20 cellular contexts compared by ENCODE assay signal in genomic region chr10:118635674-118636402, GRCh38. TPM values are rescaled to one million over a fixed set of nuclear protein-coding genes. Genes with fewer than 3 reads are reported as not detected.
DNase-seq lines count a peak whose midpoint lies in the region; ATAC-seq and TF ChIP-seq lines count a peak whose summit lies in the region.
"Had no signal": no experiment of that assay in that cellular context is flagged by ENCODE, and none has a peak within 500 bp of the region (broad histone marks: within the 10 kb centered on the region; RNA-seq: fewer than 3 reads in every experiment).

No MANE protein-coding gene starts in this region.

- H3K27me3 Mint-ChIP-seq in chondrocyte (ENCODE audit: low read depth) = peaks cover 33% of the 10 kb centered on the region

- H3K9ac ChIP-seq in rectal smooth muscle tissue (ENCODE audit: low read length) = no peak overlapping the region
- H3K9ac ChIP-seq: BLaER1, GM23248 had no signal

- no peaks in the 10 kb centered on the region for H3K36me3 ChIP-seq in right atrium auricular region
- H3K36me3 ChIP-seq in WERI-Rb-1 = no peaks in the 10 kb centered on the region
- no peaks in the 10 kb centered on the region for H3K36me3 ChIP-seq in rectal smooth muscle tissue (ENCODE audit: control insufficient read depth, insufficient read depth, low read length)
- H3K36me3 ChIP-seq: BLaER1 had no signal

- H3K27ac ChIP-seq in right atrium auricular region (no peak overlapping the region), WERI-Rb-1 (no peak overlapping the region), rectal smooth muscle tissue (ENCODE audit: low read depth, low read length) (peak overlapping the region; percentile 31)
- H3K27ac ChIP-seq: BLaER1, GM23248, HL-60 had no signal

- H3K4me3 Mint-ChIP-seq in chondrocyte (ENCODE audit: unreplicated experiment) = no peak overlapping the region
- H3K4me3 Mint-ChIP-seq: CD8-positive, alpha-beta memory T cell; H9 had no signal

- TF ChIP-seq CTCF in right atrium auricular region (IDR thresholded peaks at IDR 0.05) (no peak), WERI-Rb-1 (IDR thresholded peaks at IDR 0.05; ENCODE audit: low read depth, low read length) (no peak), GM20000 (IDR thresholded peaks at IDR 0.05; ENCODE audit: extremely low read depth, missing control alignments) (no peak), chondrocyte (IDR thresholded peaks at IDR 0.05) (no peak)

- DNase-seq in right atrium auricular region (ENCODE audit: low spot score) = peak; percentile 32
- DNase-seq in Right ventricle myocardium inferior (ENCODE audit: missing footprints) = no peak
- DNase-seq in WERI-Rb-1 = peak; percentile 39
- no peak for DNase-seq in NOMO-1 treated with DMSO at 0.1 percent for 48 hours (lab: John Stamatoyannopoulos, UW; ENCODE audit: unreplicated experiment)
- no peak for DNase-seq in GM20000 (ENCODE audit: low spot score)
- no peak for DNase-seq in chondrocyte (ENCODE audit: low spot score)
- DNase-seq: 8988T; AML-193; Caco-2; CD8-positive, alpha-beta memory T cell; H9 had no signal

- no peak for ATAC-seq in Right ventricle myocardium inferior
- ATAC-seq in HG03139 (IDR thresholded peaks at IDR 0.05; ENCODE audit: unreplicated experiment) = no peak
- ATAC-seq: GM12878, K562 had no signal

- H3K4me1 ChIP-seq in right atrium auricular region (no peaks in the 10 kb centered on the region), rectal smooth muscle tissue (ENCODE audit: control insufficient read depth, insufficient read depth, low read length) (no peaks in the 10 kb centered on the region)
- H3K4me1 ChIP-seq: BLaER1, Caco-2 had no signal

- H3K36me3 Mint-ChIP-seq in chondrocyte (ENCODE audit: low read depth) = no peaks in the 10 kb centered on the region

- H3K4me3 ChIP-seq in right atrium auricular region (no peak overlapping the region), WERI-Rb-1 (ENCODE audit: low read depth, low read length) (no peak overlapping the region), rectal smooth muscle tissue (ENCODE audit: low read length) (no peak overlapping the region)
- H3K4me3 ChIP-seq: BLaER1, GM12878, GM23248, K562 had no signal

- peaks cover 8% of the 10 kb centered on the region for H3K9me3 Mint-ChIP-seq in chondrocyte (ENCODE audit: low read depth)

- no peaks in the 10 kb centered on the region for H3K27me3 ChIP-seq in right atrium auricular region
- H3K27me3 ChIP-seq in WERI-Rb-1 (ENCODE audit: insufficient read depth, low read depth, severe bottlenecking) = peaks cover 5% of the 10 kb centered on the region
- H3K27me3 ChIP-seq in rectal smooth muscle tissue (ENCODE audit: control insufficient read depth, insufficient read depth, low read length) = no peaks in the 10 kb centered on the region
- H3K27me3 ChIP-seq: BLaER1 had no signal

- no peak overlapping the region for H3K27ac Mint-ChIP-seq in chondrocyte (ENCODE audit: unreplicated experiment)
- H3K27ac Mint-ChIP-seq: H9 had no signal

- H3K4me1 Mint-ChIP-seq in chondrocyte (ENCODE audit: low read depth) = no peaks in the 10 kb centered on the region
- H3K4me1 Mint-ChIP-seq: CD8-positive, alpha-beta memory T cell had no signal

- H3K9me3 ChIP-seq in right atrium auricular region = no peaks in the 10 kb centered on the region
- H3K9me3 ChIP-seq in WERI-Rb-1 (ENCODE audit: severe bottlenecking) = no peaks in the 10 kb centered on the region

- intact Hi-C loops in Right ventricle myocardium inferior (cut with DNase I) = no loop called here

RNA-seq across cellular contexts. Expression of gene PRLHR, which starts 40.4 kb away (rescaled TPM):
- not detected for total RNA-seq in right atrium auricular region
- not detected for total RNA-seq in Right ventricle myocardium inferior
- total RNA-seq in chondrocyte = not detected in 3 replicates
- total RNA-seq: Caco-2; CD8-positive, alpha-beta memory T cell; Daoy; G401; GM12878; GM23248; H9; K562 had no signal

Comparison
In these comparisons a context has a peak if more than half of its experiments do, and no peak if none do; other contexts are left out.
1. DNase-seq: peak in right atrium auricular region (single experiment) and WERI-Rb-1 (single experiment); none in Right ventricle myocardium inferior (single experiment), NOMO-1 treated with DMSO at 0.1 percent for 48 hours (single experiment), GM20000 (single experiment) and chondrocyte (single experiment).